ENCODE assay signal across 1 cellular context in the genomic region with DNA sequence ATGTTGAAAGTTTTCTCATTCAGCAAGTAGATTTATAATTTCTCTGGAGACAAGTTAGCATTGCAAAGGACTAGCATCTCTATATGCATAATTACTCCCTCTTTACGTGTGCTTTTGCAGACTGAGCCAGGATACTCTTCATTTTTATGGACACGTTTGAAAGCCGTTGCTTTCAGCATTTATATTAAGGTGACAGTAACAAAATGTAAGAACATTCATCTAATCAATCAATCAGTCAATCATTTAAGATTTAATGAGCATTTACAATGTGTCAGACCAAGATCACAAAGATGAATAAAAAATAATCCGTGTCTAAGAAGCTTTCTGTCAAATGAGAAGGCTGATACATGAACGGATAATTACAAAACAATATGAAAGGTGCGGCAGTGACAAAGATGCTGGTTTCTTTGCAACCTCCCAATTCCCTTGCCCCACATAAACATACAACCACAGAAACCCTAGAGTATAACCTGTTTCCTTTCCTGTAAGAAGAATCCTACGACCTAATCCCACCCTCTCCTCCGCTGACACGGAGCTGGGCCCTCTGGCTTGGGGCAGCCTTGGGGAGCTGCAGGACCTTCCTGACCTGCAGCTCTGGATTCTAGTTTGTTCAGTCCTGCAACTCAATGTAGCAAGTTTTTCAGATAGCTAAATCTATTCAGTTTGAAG.
TF ChIP-seq lines count a peak whose summit lies in the region.

No MANE protein-coding gene starts in this region.

TF ChIP-seq in neural cell, 6 proteins besides CTCF, POLR2A, EP300 and RAD21:
- TF ChIP-seq, protein P1, sequence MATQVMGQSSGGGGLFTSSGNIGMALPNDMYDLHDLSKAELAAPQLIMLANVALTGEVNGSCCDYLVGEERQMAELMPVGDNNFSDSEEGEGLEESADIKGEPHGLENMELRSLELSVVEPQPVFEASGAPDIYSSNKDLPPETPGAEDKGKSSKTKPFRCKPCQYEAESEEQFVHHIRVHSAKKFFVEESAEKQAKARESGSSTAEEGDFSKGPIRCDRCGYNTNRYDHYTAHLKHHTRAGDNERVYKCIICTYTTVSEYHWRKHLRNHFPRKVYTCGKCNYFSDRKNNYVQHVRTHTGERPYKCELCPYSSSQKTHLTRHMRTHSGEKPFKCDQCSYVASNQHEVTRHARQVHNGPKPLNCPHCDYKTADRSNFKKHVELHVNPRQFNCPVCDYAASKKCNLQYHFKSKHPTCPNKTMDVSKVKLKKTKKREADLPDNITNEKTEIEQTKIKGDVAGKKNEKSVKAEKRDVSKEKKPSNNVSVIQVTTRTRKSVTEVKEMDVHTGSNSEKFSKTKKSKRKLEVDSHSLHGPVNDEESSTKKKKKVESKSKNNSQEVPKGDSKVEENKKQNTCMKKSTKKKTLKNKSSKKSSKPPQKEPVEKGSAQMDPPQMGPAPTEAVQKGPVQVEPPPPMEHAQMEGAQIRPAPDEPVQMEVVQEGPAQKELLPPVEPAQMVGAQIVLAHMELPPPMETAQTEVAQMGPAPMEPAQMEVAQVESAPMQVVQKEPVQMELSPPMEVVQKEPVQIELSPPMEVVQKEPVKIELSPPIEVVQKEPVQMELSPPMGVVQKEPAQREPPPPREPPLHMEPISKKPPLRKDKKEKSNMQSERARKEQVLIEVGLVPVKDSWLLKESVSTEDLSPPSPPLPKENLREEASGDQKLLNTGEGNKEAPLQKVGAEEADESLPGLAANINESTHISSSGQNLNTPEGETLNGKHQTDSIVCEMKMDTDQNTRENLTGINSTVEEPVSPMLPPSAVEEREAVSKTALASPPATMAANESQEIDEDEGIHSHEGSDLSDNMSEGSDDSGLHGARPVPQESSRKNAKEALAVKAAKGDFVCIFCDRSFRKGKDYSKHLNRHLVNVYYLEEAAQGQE (IDR thresholded peaks at IDR 0.05; ENCODE audit: borderline replicate concordance): no peak
- TF ChIP-seq POLR2AphosphoS5 (IDR thresholded peaks at IDR 0.05): peak; percentile 84
